ENCODE assay signal across 10 cellular contexts in genomic region chr4:15652191-15652590, GRCh38. TPM values are rescaled to one million over a fixed set of nuclear protein-coding genes. Genes with fewer than 3 reads are reported as not detected.
DNase-seq lines count a peak whose midpoint lies in the region; ATAC-seq and TF ChIP-seq lines count a peak whose summit lies in the region.
"Had no signal": no experiment of that assay in that cellular context is flagged by ENCODE, and none has a peak within 500 bp of the region (broad histone marks: within the 10 kb centered on the region; RNA-seq: fewer than 3 reads in every experiment).

No MANE protein-coding gene starts in this region.

- peak overlapping the region; percentile 79 for H3K4me2 ChIP-seq in neural progenitor cell

- H3K27me3 ChIP-seq in ACC112 (ENCODE audit: insufficient read depth, low read length), result no peaks in the 10 kb centered on the region
- no peaks in the 10 kb centered on the region for H3K27me3 ChIP-seq in MG63
- no peaks in the 10 kb centered on the region for H3K27me3 ChIP-seq in endocrine pancreas (ENCODE audit: control insufficient read depth, insufficient read depth, low read length)
- no peaks in the 10 kb centered on the region for H3K27me3 ChIP-seq in neural progenitor cell

- H3K4me1 Mint-ChIP-seq in neural progenitor cell, result peaks cover 39% of the 10 kb centered on the region

- peaks cover 28% of the 10 kb centered on the region for H3F3A ChIP-seq in neural progenitor cell (ENCODE audit: low read depth)

- H3K36me3 Mint-ChIP-seq in neural progenitor cell, result peaks cover 11% of the 10 kb centered on the region

- H3K36me3 ChIP-seq in ACC112 (ENCODE audit: insufficient read depth, low read length), result no peaks in the 10 kb centered on the region
- H3K36me3 ChIP-seq in MG63, result no peaks in the 10 kb centered on the region
- no peaks in the 10 kb centered on the region for H3K36me3 ChIP-seq in endocrine pancreas (ENCODE audit: control insufficient read depth, insufficient read depth, low read length)
- H3K36me3 ChIP-seq in neural progenitor cell, result no peaks in the 10 kb centered on the region

- H3K4me3 Mint-ChIP-seq in neural progenitor cell, result peak overlapping the region; percentile 12

- ATAC-seq in HG03378 (IDR thresholded peaks at IDR 0.05; ENCODE audit: unreplicated experiment) (no peak), GM19463 (IDR thresholded peaks at IDR 0.05; ENCODE audit: unreplicated experiment) (no peak)

- H4K20me1 ChIP-seq in neural progenitor cell (ENCODE audit: low read depth), result peaks cover 18% of the 10 kb centered on the region

- H3K4me1 ChIP-seq in ACC112 (ENCODE audit: control insufficient read depth, insufficient read depth, low read length, unreplicated experiment), result peaks cover 32% of the 10 kb centered on the region
- peaks cover 31% of the 10 kb centered on the region for H3K4me1 ChIP-seq in endocrine pancreas (ENCODE audit: control insufficient read depth, insufficient read depth, low read length)
- peaks cover 23% of the 10 kb centered on the region for H3K4me1 ChIP-seq in neural progenitor cell

- H3K9me3 ChIP-seq in MG63 (no peaks in the 10 kb centered on the region), endocrine pancreas (ENCODE audit: control insufficient read depth, low read length) (no peaks in the 10 kb centered on the region), neural progenitor cell (ENCODE audit: low read depth) (no peaks in the 10 kb centered on the region)

- peaks cover 77% of the 10 kb centered on the region for H3K79me2 ChIP-seq in ACC112 (ENCODE audit: control insufficient read depth, insufficient read depth, low read length, unreplicated experiment)
- H3K79me2 ChIP-seq in neural progenitor cell (ENCODE audit: low read depth), result peaks cover 76% of the 10 kb centered on the region

- H2AFZ ChIP-seq in ACC112 (ENCODE audit: low read length, unreplicated experiment), result no peak overlapping the region
- no peak overlapping the region for H2AFZ ChIP-seq in neural progenitor cell (replicated peaks)

- peaks cover 2% of the 10 kb centered on the region for H3K27me3 Mint-ChIP-seq in neural progenitor cell (ENCODE audit: insufficient read depth, low read depth)

- TF ChIP-seq CTCF in neural progenitor cell (IDR thresholded peaks at IDR 0.05), result no peak

- H3K9me3 Mint-ChIP-seq in neural progenitor cell, result peaks cover 4% of the 10 kb centered on the region
- H3K9me3 Mint-ChIP-seq: activated T-helper 2 cell treated with anti-CD3 and anti-CD28 coated beads, Interferon-gamma antibody, Interleukin-2, Interleukin-4, amounts not matched to agents 10 μg/mL and 5 μg/mL and 100 μg/mL, durations not matched to agents 14 hours and 24 hours and 36 hours had no signal

- no peak overlapping the region for H3K27ac Mint-ChIP-seq in neural progenitor cell

- H3K4me3 ChIP-seq in ACC112 (ENCODE audit: low read depth, low read length), result peak overlapping the region; percentile 94
- peak overlapping the region; percentile 67; the same call in 1 of the 2 replicates for H3K4me3 ChIP-seq in MG63
- peak overlapping the region; percentile 79 for H3K4me3 ChIP-seq in endocrine pancreas (ENCODE audit: control insufficient read depth, insufficient read depth, low read length)
- H3K4me3 ChIP-seq in neural progenitor cell, result no peak overlapping the region

- no peak for DNase-seq in MG63
- DNase-seq in neural progenitor cell (ENCODE audit: low spot score), result no peak
- no peak for DNase-seq in activated naive CD4-positive, alpha-beta T cell (lab: John Stamatoyannopoulos, UW)
- no peak for DNase-seq in DMS79 treated with DMSO at 0.1 percent for 48 hours (lab: John Stamatoyannopoulos, UW)
- DNase-seq: NCI-H1105 treated with DMSO at 0.1 percent for 48 hours had no signal

- H3K9ac ChIP-seq in endocrine pancreas (ENCODE audit: control insufficient read depth, insufficient read depth, low read length) (peak overlapping the region; percentile 21), neural progenitor cell (no peak overlapping the region)

- H3K27ac ChIP-seq in ACC112 (ENCODE audit: low read depth, low read length), result peak overlapping the region; percentile 78
- H3K27ac ChIP-seq in neural progenitor cell, result no peak overlapping the region

RNA-seq across cellular contexts. Expression of gene FBXL5, which starts 3.0 kb away (rescaled TPM):
- total RNA-seq in MG63 (2014; rRNA removed; shearing (Covaris generic); ENCODE audit: low replicate concordance), result 26.2 and 35.0 TPM in 2 replicates
- 72.7 and 87.9 TPM in 2 replicates for total RNA-seq in neural progenitor cell (ENCODE audit: low replicate concordance)

RNA-seq across cellular contexts. Expression of gene FAM200B, which starts 29.4 kb away (rescaled TPM):
- total RNA-seq in MG63 (2014; rRNA removed; shearing (Covaris generic); ENCODE audit: low replicate concordance), result 10.2 and 22.6 TPM in 2 replicates
- total RNA-seq in neural progenitor cell (ENCODE audit: low replicate concordance), result 58.3 and 63.2 TPM in 2 replicates

RNA-seq across cellular contexts. Expression of gene BST1, which starts 50.7 kb away (rescaled TPM):
- 2.0 and 3.3 TPM in 2 replicates for total RNA-seq in MG63 (2014; rRNA removed; shearing (Covaris generic); ENCODE audit: low replicate concordance)
- total RNA-seq in neural progenitor cell (ENCODE audit: low replicate concordance), result 0.45 and 1.2 TPM in 2 replicates
